ENCODE assay signal across 30 cellular contexts in the genomic region with DNA sequence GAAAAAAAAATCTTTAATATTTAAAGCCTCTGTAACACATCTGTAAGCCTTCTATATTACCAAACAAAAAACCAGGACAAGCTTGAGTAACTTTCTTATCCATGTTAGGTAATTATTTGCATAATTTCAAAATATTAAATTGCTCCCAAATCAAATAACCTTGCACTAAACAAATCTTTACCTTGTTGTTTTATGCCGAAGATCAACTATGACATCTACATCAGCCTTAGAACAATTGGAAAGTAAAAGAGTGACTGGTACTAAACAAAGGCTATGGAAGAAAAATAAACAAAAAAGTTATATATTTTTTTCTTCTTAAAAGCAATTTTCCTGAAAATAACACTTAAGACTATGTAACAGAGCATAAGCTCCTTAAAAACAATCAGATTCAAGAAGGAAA.
DNase-seq lines count a peak whose midpoint lies in the region; ATAC-seq, FAIRE-seq and TF ChIP-seq lines count a peak whose summit lies in the region.
"Had no signal": no experiment of that assay in that cellular context is flagged by ENCODE, and none has a peak within 500 bp of the region (broad histone marks: within the 10 kb centered on the region; RNA-seq: fewer than 3 reads in every experiment).

No MANE protein-coding gene starts in this region.

- in situ Hi-C loops in HepG2 (cut with HindIII; ENCODE audit: extremely low pct_ligation_motif_present, low pct_unique_long_range_greater_than_20kb) (no loop called here), ACHN (cut with HindIII; ENCODE audit: low pct_ligation_motif_present, low pct_unique_long_range_greater_than_20kb, low sequenced_read_pairs) (no loop called here)

- TF ChIP-seq POLR2A in right lobe of liver (IDR thresholded peaks at IDR 0.05) (no peak), HepG2 (IDR thresholded peaks at IDR 0.05; ENCODE audit: insufficient read depth in 1 of 2, low read depth in 2 of 2, low read length in 2 of 2) (no peak)

- no TSS peak for BruUV-seq in HepG2 (replicated peaks; lab: Mats Ljungman, UMichigan)

- CTCF ChIA-PET in HepG2 (lab: Yijun Ruan, JAX; ENCODE audit: low intra/inter-chr PET ratio, low total read pairs) = no interaction called here

- H3K9ac ChIP-seq in HepG2 (ENCODE audit: insufficient read depth, low read depth, low read length) = no peak overlapping the region
- H3K9ac ChIP-seq: BLaER1; BLaER1 treated with 17β-estradiol and CSF1 and Interleukin-3, amounts not matched to agents 10 nM and 100 nM had no signal

- no peaks in the 10 kb centered on the region for H4K20me1 ChIP-seq in HepG2 (ENCODE audit: insufficient read depth, low read length)
- H4K20me1 ChIP-seq: BLaER1 had no signal

- H3K4me2 ChIP-seq in HepG2 (ENCODE audit: low read depth, low read length) = no peak overlapping the region
- H3K4me2 ChIP-seq: A549; BLaER1; BLaER1 treated with 17β-estradiol and CSF1 and Interleukin-3, amounts not matched to agents 10 nM and 100 nM had no signal

- no peak for FAIRE-seq in HepG2 (lab: Jason Lieb, UNC)
- FAIRE-seq in D721Med (lab: Jason Lieb, UNC) = peak; percentile 61
- FAIRE-seq: A549 had no signal

- no peak for TF ChIP-seq RAD21 in HepG2 (CRISPR knock-in tag; IDR thresholded peaks at IDR 0.05)

- no peak overlapping the region for H3K4me3 ChIP-seq in right lobe of liver
- H3K4me3 ChIP-seq in HepG2 (replicated peaks in 1 of 3; ENCODE audit: insufficient read depth in 1 of 3, low read depth in 2 of 3, low read length in 3 of 3) = no peak overlapping the region
- H3K4me3 ChIP-seq: A549; BLaER1; BLaER1 treated with 17β-estradiol and CSF1 and Interleukin-3, amounts not matched to agents 10 nM and 100 nM had no signal

- H3K9me3 ChIP-seq in right lobe of liver (no peaks in the 10 kb centered on the region), HepG2 (ENCODE audit: low read length) (no peaks in the 10 kb centered on the region)
- H3K9me3 ChIP-seq: A549, BE2C, BLaER1, Caco-2 had no signal

- peak in 3 of 4 donors; percentile 39 to 51 (median 47) for ATAC-seq in right lobe of liver
- no peak for ATAC-seq in HepG2
- ATAC-seq in left lobe of liver = peak; percentile 54
- ATAC-seq: A549; CD8-positive, alpha-beta T cell had no signal

- intact Hi-C loops in right lobe of liver (cut with DNase I) (no loop called here), HepG2 (cut with micrococcal nuclease; ENCODE audit: unreplicated experiment) (loop anchor here (10.0 kb wide), 1 partner anchor 113 kb away; the partner anchor contains the start of gene TRAPPC8)

- H2AFZ ChIP-seq in HepG2 (ENCODE audit: low read length) = no peak overlapping the region

- H3K36me3 ChIP-seq in right lobe of liver (peaks cover 0 to 14% (median 5%) of the 10 kb centered on the region in 4 donors), HepG2 (replicated peaks in 1 of 2; ENCODE audit: control insufficient read depth in 1 of 2, insufficient read depth in 2 of 2, low read length in 2 of 2) (peaks cover 5 to 17% of the 10 kb centered on the region in 2 experiments)
- H3K36me3 ChIP-seq: BE2C had no signal

- DNase-seq in right lobe of liver (no peak), HepG2 (ENCODE audit: low spot score) (no peak), D721Med (ENCODE audit: insufficient read length, low spot score) (no peak), left lobe of liver (ENCODE audit: low spot score) (no peak), ACHN (no peak)
- DNase-seq in stimulated activated CD4-positive, alpha-beta T cell treated with anti-CD3 and anti-CD28 coated beads, Interleukin-12 subunit alpha, Interleukin-12 subunit beta, amount 100 ng/mL, for 4 hours = no peak
- DNase-seq: 8988T; AML-193; BE2C; C1 segment of cervical spinal cord; Caco-2; Calu3; CD4-positive, alpha-beta memory T cell; CD4-positive, alpha-beta T cell; CD4-positive, CD25-positive, alpha-beta regulatory T cell; CD8-positive, alpha-beta memory T cell; CD8-positive, alpha-beta T cell; COR-L47; DMS 273 treated with DMSO at 0.1 percent for 48 hours; DMS153; DMS53; DMS79; DMS79 treated with DMSO at 0.1 percent for 48 hours; DND-41; EL had no signal

- H3K27me3 ChIP-seq in right lobe of liver = no peaks in the 10 kb centered on the region
- H3K27me3 ChIP-seq in HepG2 (ENCODE audit: control insufficient read depth in 1 of 2, insufficient read depth in 2 of 2, low read length in 2 of 2) = no peaks in the 10 kb centered on the region
- H3K27me3 ChIP-seq: BE2C; BLaER1; BLaER1 treated with 17β-estradiol and CSF1 and Interleukin-3, amounts not matched to agents 10 nM and 100 nM had no signal

- H3K79me2 ChIP-seq in HepG2 (ENCODE audit: insufficient read depth, low read length) = no peaks in the 10 kb centered on the region

- POLR2A ChIA-PET in HepG2 (lab: Yijun Ruan, JAX) = no interaction called here

- TF ChIP-seq EP300 in HepG2 (IDR thresholded peaks at IDR 0.05; ENCODE audit: low read depth in 2 of 2, low read length in 2 of 2) = no peak
- no peak for TF ChIP-seq EP300 in HepG2 (CRISPR knock-in tag; IDR thresholded peaks at IDR 0.05; ENCODE audit: borderline replicate concordance)

- WGBS in right lobe of liver (ENCODE audit: insufficient coverage, low coverage, low lambda C conversion rate, missing lambda C conversion rate) = 15% methylated on average over 1 of the region's 1 CpG
- WGBS in HepG2 (ENCODE audit: low lambda C conversion rate) = 80% methylated on average over 1 of the region's 1 CpG

- peaks cover 0 to 7% (median 0%) of the 10 kb centered on the region in 4 donors for H3K4me1 ChIP-seq in right lobe of liver
- H3K4me1 ChIP-seq in HepG2 (ENCODE audit: insufficient read depth, low read length) = peaks cover 20% of the 10 kb centered on the region
- H3K4me1 ChIP-seq: A549, BE2C, BLaER1, Caco-2 had no signal

- no peak for TF ChIP-seq CTCF in right lobe of liver (IDR thresholded peaks at IDR 0.05)
- no peak for TF ChIP-seq CTCF in HepG2 (CRISPR knock-in tag; IDR thresholded peaks at IDR 0.05)
- TF ChIP-seq CTCF in D721Med (IDR thresholded peaks at IDR 0.05; ENCODE audit: insufficient read depth, missing control alignments) = no peak

- H3K27ac ChIP-seq in right lobe of liver = no peak overlapping the region
- no peak overlapping the region for H3K27ac ChIP-seq in HepG2 (ENCODE audit: extremely low read length, insufficient read depth, low read length)
- H3K27ac ChIP-seq: 22Rv1; A549; BLaER1; BLaER1 treated with 17β-estradiol and CSF1 and Interleukin-3, amounts not matched to agents 10 nM and 100 nM; C4-2B had no signal

TF ChIP-seq in HepG2, 621 proteins besides CTCF, POLR2A, EP300 and RAD21 (continues in another document):
- no peak for TF ChIP-seq ZKSCAN8 (CRISPR knock-in tag; IDR thresholded peaks at IDR 0.05; ENCODE audit: borderline replicate concordance)
- no peak for TF ChIP-seq ZNF703 (CRISPR knock-in tag; IDR thresholded peaks at IDR 0.05; ENCODE audit: borderline replicate concordance)
- no peak for TF ChIP-seq NR2F2 (IDR thresholded peaks at IDR 0.05; ENCODE audit: borderline replicate concordance, low read depth)
- no peak for TF ChIP-seq ZBTB25 (CRISPR knock-in tag; IDR thresholded peaks at IDR 0.05)
- no peak for TF ChIP-seq ZNF704 (CRISPR knock-in tag; IDR thresholded peaks at IDR 0.05; ENCODE audit: borderline replicate concordance)
- TF ChIP-seq PLSCR1 (CRISPR knock-in tag; IDR thresholded peaks at IDR 0.05; ENCODE audit: borderline replicate concordance) = no peak
- no peak for TF ChIP-seq CENPBD1 (CRISPR knock-in tag; IDR thresholded peaks at IDR 0.05; ENCODE audit: borderline replicate concordance, low read depth)
- no peak for TF ChIP-seq ZNF724P (CRISPR knock-in tag; IDR thresholded peaks at IDR 0.05; ENCODE audit: borderline replicate concordance)
- TF ChIP-seq TMF1 (CRISPR knock-in tag; IDR thresholded peaks at IDR 0.05; ENCODE audit: low read depth) = no peak
